In genomic region chr19:23249911-23250649, GRCh38 we compare ENCODE assay signal across 8 cellular contexts. TPM values are rescaled to one million over a fixed set of nuclear protein-coding genes. Genes with fewer than 3 reads are reported as not detected.
DNase-seq lines count a peak whose midpoint lies in the region; ATAC-seq and TF ChIP-seq lines count a peak whose summit lies in the region.

Gene ZNF724, minus strand, starts transcription at chr19:23250394. Its CDS starts 152 bp downstream, at chr19:23250242.

- H3K36me3 ChIP-seq in DOHH2 (ENCODE audit: control insufficient read depth, low read length) (peaks cover 48% of the 10 kb centered on the region), GM23248 (ENCODE audit: low read depth) (no peaks in the 10 kb centered on the region), RWPE2 (ENCODE audit: low read depth) (peaks cover 36% of the 10 kb centered on the region)

- H3K4me1 Mint-ChIP-seq in activated T-helper 2 cell treated with anti-CD3 and anti-CD28 coated beads, Interferon-gamma antibody, Interleukin-2, Interleukin-4, amounts not matched to agents 10 μg/mL and 5 μg/mL and 100 μg/mL, durations not matched to agents 14 hours and 24 hours and 36 hours (ENCODE audit: low read depth) = peaks cover 1% of the 10 kb centered on the region
- H3K4me1 Mint-ChIP-seq in natural killer cell = peaks cover 11 to 14% of the 10 kb centered on the region in 2 donors

- H3K27me3 ChIP-seq in DOHH2 (ENCODE audit: control insufficient read depth, low read length) = no peaks in the 10 kb centered on the region
- no peaks in the 10 kb centered on the region for H3K27me3 ChIP-seq in GM23248 (replicated peaks; ENCODE audit: insufficient read depth)
- H3K27me3 ChIP-seq in RWPE2 (ENCODE audit: insufficient read depth, poor library complexity, severe bottlenecking) = no peaks in the 10 kb centered on the region

- peaks cover 2% of the 10 kb centered on the region; the same call in 1 of the 2 replicates for H3F3A ChIP-seq in DOHH2 (ENCODE audit: control insufficient read depth, insufficient read depth)
- no peaks in the 10 kb centered on the region for H3F3A ChIP-seq in GM23248 (ENCODE audit: insufficient read depth)

- H3K9me3 Mint-ChIP-seq in activated T-helper 2 cell treated with anti-CD3 and anti-CD28 coated beads, Interferon-gamma antibody, Interleukin-2, Interleukin-4, amounts not matched to agents 10 μg/mL and 5 μg/mL and 100 μg/mL, durations not matched to agents 14 hours and 24 hours and 36 hours = peaks cover 24% of the 10 kb centered on the region
- no peaks in the 10 kb centered on the region for H3K9me3 Mint-ChIP-seq in natural killer cell

- peak within 1 kb of the TSS; percentile 79 for H3K4me2 ChIP-seq in DOHH2 (ENCODE audit: low read length)
- H3K4me2 ChIP-seq in GM23248 (ENCODE audit: unreplicated experiment) = peak within 1 kb of the TSS; percentile 78

- in situ Hi-C loops in GM23248 (cut with MboI) = no loop called here

- H3K27ac ChIP-seq in DOHH2 (ENCODE audit: low read depth, low read length) = peak within 1 kb of the TSS; percentile 87
- peak within 1 kb of the TSS; percentile 69 for H3K27ac ChIP-seq in GM23248
- H3K27ac ChIP-seq in RWPE2 (ENCODE audit: poor library complexity, severe bottlenecking) = peak within 1 kb of the TSS; percentile 74

- 0 to 2% methylated on average over 30 to 32 of the region's 32 CpGs for WGBS in GM23248 (ENCODE audit: low coverage in 1 of 2, low lambda C conversion rate in 2 of 2, missing lambda C conversion rate in 2 of 2), 2 experiments

- no peaks in the 10 kb centered on the region for H3K9me2 ChIP-seq in DOHH2 (replicated peaks; ENCODE audit: control insufficient read depth, low read length)
- H3K9me2 ChIP-seq in GM23248 (ENCODE audit: insufficient read depth) = no peaks in the 10 kb centered on the region

- H3K27me3 Mint-ChIP-seq in activated T-helper 2 cell treated with anti-CD3 and anti-CD28 coated beads, Interferon-gamma antibody, Interleukin-2, Interleukin-4, amounts not matched to agents 10 μg/mL and 5 μg/mL and 100 μg/mL, durations not matched to agents 14 hours and 24 hours and 36 hours (ENCODE audit: low read depth) = no peaks in the 10 kb centered on the region
- H3K27me3 Mint-ChIP-seq in natural killer cell (ENCODE audit: low read depth in 2 of 2) = no peaks in the 10 kb centered on the region

- peak within 1 kb of the TSS; percentile 87 for H2AFZ ChIP-seq in GM23248

- H3K4me3 Mint-ChIP-seq in activated T-helper 2 cell treated with anti-CD3 and anti-CD28 coated beads, Interferon-gamma antibody, Interleukin-2, Interleukin-4, amounts not matched to agents 10 μg/mL and 5 μg/mL and 100 μg/mL, durations not matched to agents 14 hours and 24 hours and 36 hours (ENCODE audit: low read depth) = peak within 1 kb of the TSS; percentile 97
- H3K4me3 Mint-ChIP-seq in natural killer cell = peak within 1 kb of the TSS; percentile 98

- peak within 1 kb of the TSS; percentile 81 for H3K9ac ChIP-seq in GM23248

- H3K79me2 ChIP-seq in DOHH2 (ENCODE audit: control insufficient read depth, low read length) (peaks cover 48% of the 10 kb centered on the region), GM23248 (ENCODE audit: insufficient read depth) (peaks cover 20% of the 10 kb centered on the region)

- intact Hi-C loops in activated T-helper 2 cell treated with anti-CD3 and anti-CD28 coated beads, Interferon-gamma antibody, Interleukin-2, Interleukin-4, amounts not matched to agents 10 μg/mL and 5 μg/mL and 100 μg/mL, durations not matched to agents 14 hours and 24 hours and 36 hours (cut with micrococcal nuclease) = loop anchor here (1.0 kb wide), 4 partner anchors 24 to 664 kb away; partner anchors contain the start of gene ZNF726
- intact Hi-C loops in natural killer cell (cut with micrococcal nuclease) = loop anchor here (1.0 to 2.0 kb wide), 2 partner anchors 24 to 145 kb away; partner anchors contain the start of gene ZNF91

- H3K4me3 ChIP-seq in DOHH2 (ENCODE audit: low read length) (peak within 1 kb of the TSS; percentile 99), GM23248 (peak within 1 kb of the TSS; percentile 79), RWPE2 (ENCODE audit: severe bottlenecking) (peak within 1 kb of the TSS; percentile 63), fibroblast of pulmonary artery (replicated peaks; ENCODE audit: low read depth, low read length) (peak within 1 kb of the TSS; percentile 77)

- H3K4me1 ChIP-seq in DOHH2 (ENCODE audit: control insufficient read depth, low read length) (peaks cover 9% of the 10 kb centered on the region), GM23248 (ENCODE audit: insufficient read depth) (no peaks in the 10 kb centered on the region), RWPE2 (ENCODE audit: insufficient read depth, poor library complexity, severe bottlenecking) (peaks cover 3% of the 10 kb centered on the region)

- DNase-seq in GM23248 (peak; percentile 98), Kasumi-1 (lab: John Stamatoyannopoulos, UW) (peak; percentile 98), RWPE2 (ENCODE audit: low spot score) (peak; percentile 93), fibroblast of pulmonary artery (ENCODE audit: low read depth) (peak; percentile 98), natural killer cell (peak; percentile 85)
- peak; percentile 89 for DNase-seq in activated T-helper 2 cell treated with anti-CD3 and anti-CD28 coated beads, Interferon-gamma antibody, Interleukin-2, Interleukin-4, amounts not matched to agents 10 μg/mL and 5 μg/mL and 100 μg/mL, durations not matched to agents 14 hours and 24 hours and 36 hours (ENCODE audit: low spot score)
- DNase-seq in stimulated activated naive CD4-positive, alpha-beta T cell (lab: John Stamatoyannopoulos, UW) = peak; percentile 76 to 89 (median 85)

- H3K9me3 ChIP-seq in DOHH2 (ENCODE audit: control insufficient read depth, insufficient read depth, low read length) (peaks cover 15% of the 10 kb centered on the region), GM23248 (ENCODE audit: low read depth) (no peaks in the 10 kb centered on the region), RWPE2 (ENCODE audit: severe bottlenecking) (no peaks in the 10 kb centered on the region)

- TF ChIP-seq CTCF in DOHH2 (IDR thresholded peaks at IDR 0.05; ENCODE audit: low read depth, low read length, poor library complexity, severe bottlenecking) (no peak), RWPE2 (IDR thresholded peaks at IDR 0.05; ENCODE audit: poor library complexity, severe bottlenecking) (no peak), fibroblast of pulmonary artery (IDR thresholded peaks at IDR 0.05; ENCODE audit: low read length, missing control alignments) (no peak), natural killer cell (IDR thresholded peaks at IDR 0.05) (no peak)

- H3K27ac Mint-ChIP-seq in activated T-helper 2 cell treated with anti-CD3 and anti-CD28 coated beads, Interferon-gamma antibody, Interleukin-2, Interleukin-4, amounts not matched to agents 10 μg/mL and 5 μg/mL and 100 μg/mL, durations not matched to agents 14 hours and 24 hours and 36 hours = peak within 1 kb of the TSS; percentile 97
- peak within 1 kb of the TSS; percentile 87 to 93 for H3K27ac Mint-ChIP-seq in natural killer cell

- peaks cover 49% of the 10 kb centered on the region for H3K36me3 Mint-ChIP-seq in activated T-helper 2 cell treated with anti-CD3 and anti-CD28 coated beads, Interferon-gamma antibody, Interleukin-2, Interleukin-4, amounts not matched to agents 10 μg/mL and 5 μg/mL and 100 μg/mL, durations not matched to agents 14 hours and 24 hours and 36 hours (ENCODE audit: low read depth)
- no peaks in the 10 kb centered on the region for H3K36me3 Mint-ChIP-seq in natural killer cell

- no peaks in the 10 kb centered on the region for H4K20me1 ChIP-seq in DOHH2 (ENCODE audit: control insufficient read depth, insufficient read depth, low read depth, low read length)
- no peaks in the 10 kb centered on the region for H4K20me1 ChIP-seq in GM23248 (ENCODE audit: insufficient read depth)

- ATAC-seq in RWPE2 (ENCODE audit: low read depth) = peak; percentile 99
- peak; percentile 98 to 100 (median 98) for ATAC-seq in natural killer cell

RNA-seq across cellular contexts. Expression of gene ZNF724, which starts in this region (rescaled TPM):
- 0.76 and 4.3 TPM in 2 replicates for total RNA-seq in GM23248 (2014; rRNA removed; shearing (Covaris generic))
- 1.3 and 1.9 TPM in 2 replicates for polyA plus RNA-seq in GM23248 (2016; fragmentation: Nextera tagmentation; extraction: Ambion mirVana)
- 12.1 TPM in 2 replicates for total RNA-seq in activated T-helper 2 cell treated with anti-CD3 and anti-CD28 coated beads, Interferon-gamma antibody, Interleukin-2, Interleukin-4, amounts not matched to agents 10 μg/mL and 5 μg/mL and 100 μg/mL, durations not matched to agents 14 hours and 24 hours and 36 hours
- total RNA-seq in natural killer cell = 1 to 10 TPM; 4.5 to 5.8 (median 4.9) TPM

Comparison
In these comparisons a context has a peak if more than half of its experiments do, and no peak if none do; other contexts are left out.
1. Peak in every context shown above with its lines: DNase-seq, ATAC-seq, H3K4me3 ChIP-seq and H3K27ac ChIP-seq.